Comparison of ENCODE assay signal across 8 cellular contexts in genomic region chr13:28718538-28719226, GRCh38. TPM values are rescaled to one million over a fixed set of nuclear protein-coding genes. Genes with fewer than 3 reads are reported as not detected.
DNase-seq lines count a peak whose midpoint lies in the region; ATAC-seq and TF ChIP-seq lines count a peak whose summit lies in the region.

Gene SLC46A3 (minus strand): TSS chr13:28718970. CDS start chr13:28717998, 972 bp downstream.

- peak within 1 kb of the TSS; percentile 95 for H3K27ac Mint-ChIP-seq in dendritic cell treated with granulocyte-macrophage colony-stimulating factor and Interleukin-4, amounts not matched to agents 40 ng/mL and 50 ng/mL, for 4 days

- H3K36me3 ChIP-seq in left lung = no peaks in the 10 kb centered on the region

- no peaks in the 10 kb centered on the region for H3K27me3 ChIP-seq in left lung

- H3K9me3 ChIP-seq in left lung = no peaks in the 10 kb centered on the region

- intact Hi-C loops in dendritic cell treated with granulocyte-macrophage colony-stimulating factor and Interleukin-4, amounts not matched to agents 40 ng/mL and 50 ng/mL, for 4 days (cut with micrococcal nuclease) = loop anchor here (5.0 kb wide), 1 partner anchor 36 kb away; no protein-coding TSS in a partner anchor
- intact Hi-C loops in left lung (cut with DNase I) = no loop called here

- H3K27me3 Mint-ChIP-seq in dendritic cell treated with granulocyte-macrophage colony-stimulating factor and Interleukin-4, amounts not matched to agents 40 ng/mL and 50 ng/mL, for 4 days = peaks cover under 1% of the 10 kb centered on the region

- peak within 1 kb of the TSS; percentile 94 for H3K4me3 Mint-ChIP-seq in dendritic cell treated with granulocyte-macrophage colony-stimulating factor and Interleukin-4, amounts not matched to agents 40 ng/mL and 50 ng/mL, for 4 days

- peak within 1 kb of the TSS; percentile 54 to 65 for H3K4me3 ChIP-seq in left lung

- H3K4me1 ChIP-seq in left lung = peaks cover 0 to 30% of the 10 kb centered on the region in 2 donors

- DNase-seq in Ammon's horn (ENCODE audit: low spot score) (peak; percentile 97), NCI-H526 treated with DMSO at 0.1 percent for 48 hours (lab: John Stamatoyannopoulos, UW) (peak; percentile 95), left lung (peak; percentile 98 to 99)
- DNase-seq in activated CD4-positive, alpha-beta T cell treated with anti-CD3 and anti-CD28 coated beads, Interleukin-2, amount 50 U/mL, for 24 hours (ENCODE audit: low read depth in 1 of 2, low spot score in 1 of 2) = peak; percentile 95
- peak; percentile 98 for DNase-seq in stimulated activated CD4-positive, alpha-beta T cell treated with anti-CD3 and anti-CD28 coated beads, Interleukin-4, amount 100 ng/mL, for 1 hour

- ATAC-seq in GM19043 (IDR thresholded peaks at IDR 0.05; ENCODE audit: low read depth, unreplicated experiment) = peak; percentile 97
- ATAC-seq in HG03354 (IDR thresholded peaks at IDR 0.05; ENCODE audit: poor library complexity, severe bottlenecking, unreplicated experiment) = peak; percentile 98
- peak; percentile 99 for ATAC-seq in left lung

- peak within 1 kb of the TSS; percentile 96 to 98 for H3K27ac ChIP-seq in left lung

- peak in 1 of 2 donors; percentile 32 for TF ChIP-seq CTCF in left lung (IDR thresholded peaks at IDR 0.05)

- peaks cover 39% of the 10 kb centered on the region for H3K4me1 Mint-ChIP-seq in dendritic cell treated with granulocyte-macrophage colony-stimulating factor and Interleukin-4, amounts not matched to agents 40 ng/mL and 50 ng/mL, for 4 days (ENCODE audit: low read depth)

- H3K36me3 Mint-ChIP-seq in dendritic cell treated with granulocyte-macrophage colony-stimulating factor and Interleukin-4, amounts not matched to agents 40 ng/mL and 50 ng/mL, for 4 days (ENCODE audit: low read depth) = peaks cover 48% of the 10 kb centered on the region

- no peaks in the 10 kb centered on the region for H3K9me3 Mint-ChIP-seq in dendritic cell treated with granulocyte-macrophage colony-stimulating factor and Interleukin-4, amounts not matched to agents 40 ng/mL and 50 ng/mL, for 4 days

RNA-seq across cellular contexts. Expression of gene SLC46A3, which starts in this region (rescaled TPM):
- total RNA-seq in left lung = 10 to 100 TPM; 11.7 to 14.5 TPM

Comparison
In these comparisons a context has a peak if more than half of its experiments do, and no peak if none do; other contexts are left out.
1. Peak in every context shown above with its lines: DNase-seq, ATAC-seq, H3K4me3 ChIP-seq and H3K27ac ChIP-seq.